ENCODE assay signal across 8 cellular contexts in genomic region chr17:17313350-17313991, GRCh38. TPM values are rescaled to one million over a fixed set of nuclear protein-coding genes. Genes with fewer than 3 reads are reported as not detected.
DNase-seq lines count a peak whose midpoint lies in the region; ATAC-seq and TF ChIP-seq lines count a peak whose summit lies in the region.

No MANE protein-coding gene starts in this region.

- intact Hi-C loops in CD4-positive, alpha-beta T cell (cut with DNase I, micrococcal nuclease) = loop anchor here (1.0 kb wide), 2 partner anchors 171 to 312 kb away; no protein-coding TSS in a partner anchor
- intact Hi-C loops in breast epithelium (cut with DNase I; ENCODE audit: low total_unique reads) = no loop called here
- intact Hi-C loops in right lobe of liver (cut with DNase I) = loop anchor here in 1 of 2 donors (10.0 kb wide), 1 partner anchor 309 kb away; no protein-coding TSS in a partner anchor

- no peak overlapping the region for H3K4me3 Mint-ChIP-seq in CD4-positive, alpha-beta T cell

- H3K4me3 ChIP-seq in breast epithelium = no peak overlapping the region
- H3K4me3 ChIP-seq in right lobe of liver = no peak overlapping the region

- ATAC-seq in CD4-positive, alpha-beta T cell (ENCODE audit: poor library complexity) = peak; percentile 99
- peak; percentile 88 to 93 (median 90) for ATAC-seq in right lobe of liver
- no peak for ATAC-seq in HG02970 (IDR thresholded peaks at IDR 0.05; ENCODE audit: low FRiP score, unreplicated experiment)
- ATAC-seq in GM19035 (IDR thresholded peaks at IDR 0.05; ENCODE audit: unreplicated experiment) = no peak

- H3K27ac ChIP-seq in CD4-positive, alpha-beta T cell (ENCODE audit: low read depth, low read length) = no peak overlapping the region
- peak overlapping the region; percentile 62 for H3K27ac ChIP-seq in VCaP
- H3K27ac ChIP-seq in breast epithelium = no peak overlapping the region
- no peak overlapping the region for H3K27ac ChIP-seq in right lobe of liver

- H3K4me1 Mint-ChIP-seq in CD4-positive, alpha-beta T cell (ENCODE audit: low read depth) = peaks cover 6% of the 10 kb centered on the region

- TF ChIP-seq POLR2A in breast epithelium (IDR thresholded peaks at IDR 0.05) (no peak), right lobe of liver (IDR thresholded peaks at IDR 0.05) (no peak)

- H3K4me1 ChIP-seq in breast epithelium (no peaks in the 10 kb centered on the region), right lobe of liver (no peaks in the 10 kb centered on the region)

- WGBS in right lobe of liver (ENCODE audit: insufficient coverage, low coverage, low lambda C conversion rate, missing lambda C conversion rate) = 39% methylated on average over 11 of the region's 12 CpGs

- CTCF ChIA-PET in CD4-positive, alpha-beta T cell (lab: Charles Lee) = interaction anchor here (0.8 to 2.2 kb wide), 2 partner anchors 43 to 171 kb away, joined by 4 to 6 read pairs; no protein-coding TSS in a partner anchor

- DNase-seq in CD4-positive, alpha-beta T cell = peak; percentile 66 to 77 (median 68)
- DNase-seq in HT1080 (ENCODE audit: low read depth) (peak; percentile 32), breast epithelium (ENCODE audit: low spot score in 2 of 2) (peak in 1 of 2 donors; percentile 35), right lobe of liver (peak; percentile 61 to 70 (median 65))
- DNase-seq in stimulated activated CD8-positive, alpha-beta memory T cell treated with anti-CD3 and anti-CD28 coated beads, Interleukin-4, amount 100 ng/mL, for 1 hour (ENCODE audit: low read depth in 2 of 2, low spot score in 1 of 2) = peak; percentile 21 to 59

- H3K9me3 ChIP-seq in CD4-positive, alpha-beta T cell (ENCODE audit: control insufficient read depth, low read length) = no peaks in the 10 kb centered on the region
- no peaks in the 10 kb centered on the region for H3K9me3 ChIP-seq in breast epithelium
- no peaks in the 10 kb centered on the region for H3K9me3 ChIP-seq in right lobe of liver

- no peaks in the 10 kb centered on the region for H3K27me3 Mint-ChIP-seq in CD4-positive, alpha-beta T cell

- no peak overlapping the region for H3K27ac Mint-ChIP-seq in CD4-positive, alpha-beta T cell

- no peaks in the 10 kb centered on the region for H3K27me3 ChIP-seq in CD4-positive, alpha-beta T cell (ENCODE audit: control insufficient read depth, insufficient read depth, low read length)
- no peaks in the 10 kb centered on the region for H3K27me3 ChIP-seq in breast epithelium
- H3K27me3 ChIP-seq in right lobe of liver = no peaks in the 10 kb centered on the region

- no peaks in the 10 kb centered on the region for H3K9me3 Mint-ChIP-seq in CD4-positive, alpha-beta T cell

- peak; percentile 81 for TF ChIP-seq CTCF in CD4-positive, alpha-beta T cell (IDR thresholded peaks at IDR 0.05)
- TF ChIP-seq CTCF in VCaP (conservative IDR thresholded peaks at IDR 0.05) (peak; percentile 72), breast epithelium (IDR thresholded peaks at IDR 0.05) (peak; percentile 6 to 71 (median 50)), right lobe of liver (IDR thresholded peaks at IDR 0.05) (peak; percentile 55 to 77 (median 61))

- POLR2A ChIA-PET in CD4-positive, alpha-beta T cell (lab: Charles Lee) = interaction anchor here (0.6 kb wide), 1 partner anchor 253 kb away, joined by 3 read pairs; no protein-coding TSS in a partner anchor

- H3K36me3 Mint-ChIP-seq in CD4-positive, alpha-beta T cell (ENCODE audit: low read depth) = no peaks in the 10 kb centered on the region

- H3K36me3 ChIP-seq in breast epithelium = no peaks in the 10 kb centered on the region
- no peaks in the 10 kb centered on the region for H3K36me3 ChIP-seq in right lobe of liver

RNA-seq across cellular contexts. Expression of gene NT5M, which starts 10.3 kb away (rescaled TPM):
- total RNA-seq in CD4-positive, alpha-beta T cell = 1 to 10 TPM; 1.8 to 2.9 TPM
- total RNA-seq in HT1080 (2014; rRNA removed; shearing (Covaris generic)) = 1.9 and 2.9 TPM in 2 replicates
- 2.7 and 2.9 TPM in 2 replicates for polyA plus RNA-seq in HT1080 (2015; cell fraction: cytosol; rRNA removed)
- polyA plus RNA-seq in HT1080 (2015; cell fraction: nucleus; rRNA removed) = 3.0 and 5.5 TPM in 2 replicates
- total RNA-seq in breast epithelium = 1 to 10 TPM; 1.0 to 4.6 (median 2.9) TPM
- total RNA-seq in right lobe of liver = 1 to 10 TPM in 2 of 6 experiments, under 1 TPM in 4; 0.51 to 3.0 (median 0.87) TPM

RNA-seq across cellular contexts. Expression of gene COPS3, which starts 32.4 kb away (rescaled TPM):
- total RNA-seq in CD4-positive, alpha-beta T cell = 10 to 100 TPM; 73.1 to 75.0 TPM
- 154 and 183 TPM in 2 replicates for total RNA-seq in HT1080 (2014; rRNA removed; shearing (Covaris generic))
- 126 and 134 TPM in 2 replicates for polyA plus RNA-seq in HT1080 (2015; cell fraction: cytosol; rRNA removed)
- 102 and 104 TPM in 2 replicates for polyA plus RNA-seq in HT1080 (2015; cell fraction: nucleus; rRNA removed)
- total RNA-seq in breast epithelium = 10 to 100 TPM; 59.6 to 61.3 (median 60.6) TPM
- 10 to 100 TPM; 19.7 to 33.0 (median 25.8) TPM for total RNA-seq in right lobe of liver

Comparison
In these comparisons a context has a peak if more than half of its experiments do, and no peak if none do; other contexts are left out.
1. ATAC-seq: peak in CD4-positive, alpha-beta T cell (single experiment) and right lobe of liver (4 of 4); none in HG02970 (single experiment) and GM19035 (single experiment).
2. Peak in every context shown above with its lines, with median percentiles within 50 percentile points of each other: CTCF ChIP-seq.